In the genomic region with DNA sequence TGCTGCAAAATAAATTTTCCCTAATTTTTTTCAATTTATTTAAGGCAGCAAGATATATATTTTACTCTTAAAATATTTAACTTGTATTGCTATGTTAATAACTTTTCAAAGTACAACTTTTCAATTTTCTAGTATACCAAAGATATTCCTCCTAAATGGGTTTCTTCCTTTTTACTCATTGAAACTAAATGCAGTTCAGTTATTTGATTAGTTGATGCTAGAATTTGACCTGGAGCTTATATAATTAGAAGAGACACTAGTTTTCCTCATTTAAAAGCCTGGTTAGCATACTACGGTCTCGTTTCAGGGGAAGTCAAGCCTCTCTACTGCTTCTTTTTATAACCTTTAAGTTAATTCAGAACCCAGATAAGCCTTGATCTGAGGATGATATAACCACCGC, we compare ENCODE assay signal across 17 cellular contexts.
DNase-seq lines count a peak whose midpoint lies in the region; ATAC-seq and FAIRE-seq lines count a peak whose summit lies in the region.
"Had no signal": no experiment of that assay in that cellular context is flagged by ENCODE, and none has a peak within 500 bp of the region (broad histone marks: within the 10 kb centered on the region; RNA-seq: fewer than 3 reads in every experiment).

ARHGEF33 (plus strand) TSS at position 301 of the 400 bp plus-strand sequence. CDS start 29,573 bp downstream, outside the sequence.

- DNase-seq in SIG-M5 (lab: John Stamatoyannopoulos, UW) = no peak
- no peak for DNase-seq in DMS153 treated with DMSO at 0.1 percent for 48 hours (lab: John Stamatoyannopoulos, UW; ENCODE audit: unreplicated experiment)
- DNase-seq: Caco-2; CD4-positive, CD25-positive, alpha-beta regulatory T cell; CD8-positive, alpha-beta T cell; DMS 273 treated with DMSO at 0.1 percent for 48 hours; DMS53; DMS79 treated with DMSO at 0.1 percent for 48 hours; H9 had no signal

- no peak for ATAC-seq in GM21576 (IDR thresholded peaks at IDR 0.05; ENCODE audit: unreplicated experiment)
- ATAC-seq: CD8-positive, alpha-beta T cell; GM12878; GM23338; HCT116 had no signal

- FAIRE-seq in G401.6 (lab: Jason Lieb, UNC) = peak; percentile 72
- peak; percentile 58 for FAIRE-seq in TTC549 (lab: Jason Lieb, UNC)
- FAIRE-seq in islet of Langerhans (lab: Jason Lieb, UNC) = peak; percentile 84
- FAIRE-seq: GM12878, GM19239 had no signal
